ENCODE assay signal across 7 cellular contexts in genomic region chr12:120196817-120197541, GRCh38. TPM values are rescaled to one million over a fixed set of nuclear protein-coding genes. Genes with fewer than 3 reads are reported as not detected.
DNase-seq lines count a peak whose midpoint lies in the region; ATAC-seq and TF ChIP-seq lines count a peak whose summit lies in the region.
"Not testable (repeated sequence)": the region's sequence is repeated elsewhere in the genome, so short reads cannot be mapped to it uniquely, and the experiment has no call there.

No MANE protein-coding gene starts in this region.

- POLR2A ChIA-PET in OCI-LY7 (lab: Charles Lee) = interaction anchor here (0.6 to 1.3 kb wide), 8 partner anchors 8 to 94 kb away, joined by 3 to 5 read pairs (median 4); partner anchors contain the start of genes RAB35 and RNU4-2
- POLR2A ChIA-PET in activated CD4-positive, alpha-beta T cell treated with anti-CD3 and anti-CD28 coated beads for 36 hours (lab: Charles Lee) = interaction anchor here (0.6 to 3.6 kb wide), 6 partner anchors 65 to 944 kb away, joined by 3 to 42 read pairs (median 4); partner anchors contain the start of genes BICDL1, RNU4-1 and RNU4-2

- H3K27me3 ChIP-seq in DOHH2 (ENCODE audit: control insufficient read depth, low read length); HUES48 (ENCODE audit: control insufficient read depth, insufficient read depth, low read length): not testable (repeated sequence)

- H4K20me1 ChIP-seq in DOHH2 (ENCODE audit: control insufficient read depth, insufficient read depth, low read depth, low read length) = peaks cover 18% of the 10 kb centered on the region
- peaks cover 27% of the 10 kb centered on the region for H4K20me1 ChIP-seq in OCI-LY7 (ENCODE audit: insufficient read depth, low read length)

- CTCF ChIA-PET in OCI-LY7 (lab: Charles Lee; ENCODE audit: unreplicated experiment) = not testable (repeated sequence)
- CTCF ChIA-PET in activated CD4-positive, alpha-beta T cell treated with anti-CD3 and anti-CD28 coated beads for 36 hours (lab: Charles Lee) = interaction anchor here (1.0 to 2.3 kb wide), 3 partner anchors 31 to 273 kb away, joined by 3 to 7 read pairs (median 5); partner anchors contain the start of gene SRSF9

- not testable (repeated sequence) for H3K9me2 ChIP-seq in DOHH2 (replicated peaks; ENCODE audit: control insufficient read depth, low read length); OCI-LY7 (ENCODE audit: insufficient read depth, low read length)

- peaks cover 55% of the 10 kb centered on the region for H3K36me3 Mint-ChIP-seq in activated CD4-positive, alpha-beta T cell treated with anti-CD3 and anti-CD28 coated beads for 36 hours (ENCODE audit: low read depth)
- H3K36me3 Mint-ChIP-seq in activated naive CD4-positive, alpha-beta T cell treated with anti-CD3 and anti-CD28 coated beads, Interleukin-2, amount 50 U/mL, for 24 hours = peaks cover 44% of the 10 kb centered on the region
- H3K36me3 Mint-ChIP-seq in nephron progenitor cell (ENCODE audit: low read depth) = peaks cover 30% of the 10 kb centered on the region

- intact Hi-C loops in OCI-LY7 (cut with micrococcal nuclease; ENCODE audit: unreplicated experiment) = not testable (repeated sequence)
- intact Hi-C loops in activated CD4-positive, alpha-beta T cell treated with anti-CD3 and anti-CD28 coated beads for 36 hours (cut with DNase I, micrococcal nuclease) = loop anchor here in 1 of 2 experiments (10.0 kb wide), 1 partner anchor 1598 kb away; the partner anchor contains the start of gene RHOF

- H3K9me3 ChIP-seq in DOHH2 (ENCODE audit: control insufficient read depth, insufficient read depth, low read length); HUES48 (ENCODE audit: control insufficient read depth, insufficient read depth, low read length); OCI-LY7 (ENCODE audit: low read length): not testable (repeated sequence)

- peaks cover 67% of the 10 kb centered on the region for H3K4me1 ChIP-seq in DOHH2 (ENCODE audit: control insufficient read depth, low read length)
- H3K4me1 ChIP-seq in HUES48 (ENCODE audit: control insufficient read depth, insufficient read depth, low read length) = peaks cover 11% of the 10 kb centered on the region; the same call in 1 of the 2 replicates
- H3K4me1 ChIP-seq in OCI-LY7 (ENCODE audit: insufficient read depth, low read length, poor library complexity, severe bottlenecking) = peaks cover 63% of the 10 kb centered on the region

- H3K27me3 Mint-ChIP-seq in activated CD4-positive, alpha-beta T cell treated with anti-CD3 and anti-CD28 coated beads for 36 hours; activated naive CD4-positive, alpha-beta T cell treated with anti-CD3 and anti-CD28 coated beads, Interleukin-2, amount 50 U/mL, for 24 hours; nephron progenitor cell (ENCODE audit: low read depth, poor library complexity): not testable (repeated sequence)

- peak overlapping the region; percentile 98 for H3K4me3 Mint-ChIP-seq in activated CD4-positive, alpha-beta T cell treated with anti-CD3 and anti-CD28 coated beads for 36 hours
- peak overlapping the region; percentile 98 for H3K4me3 Mint-ChIP-seq in activated naive CD4-positive, alpha-beta T cell treated with anti-CD3 and anti-CD28 coated beads, Interleukin-2, amount 50 U/mL, for 24 hours
- H3K4me3 Mint-ChIP-seq in nephron progenitor cell = peak overlapping the region; percentile 39

- H3K4me3 ChIP-seq in DOHH2 (ENCODE audit: low read length) = peak overlapping the region; percentile 91
- not testable (repeated sequence) for H3K4me3 ChIP-seq in HUES48 (ENCODE audit: low read depth, low read length)
- H3K4me3 ChIP-seq in OCI-LY7 (ENCODE audit: low read depth, low read length, poor library complexity, severe bottlenecking) = peak overlapping the region; percentile 90

- H3K4me2 ChIP-seq in DOHH2 (ENCODE audit: low read length) (peak overlapping the region; percentile 99), OCI-LY7 (ENCODE audit: low read length) (peak overlapping the region; percentile 92)

- DNase-seq in OCI-LY7 (ENCODE audit: low spot score); activated CD4-positive, alpha-beta T cell treated with anti-CD3 and anti-CD28 coated beads for 36 hours; epithelial cell of prostate (ENCODE audit: low read depth, low spot score); nephron progenitor cell: not testable (repeated sequence)

- H3K9me3 Mint-ChIP-seq in activated CD4-positive, alpha-beta T cell treated with anti-CD3 and anti-CD28 coated beads for 36 hours (ENCODE audit: low read depth); activated naive CD4-positive, alpha-beta T cell treated with anti-CD3 and anti-CD28 coated beads, Interleukin-2, amount 50 U/mL, for 24 hours; nephron progenitor cell: not testable (repeated sequence)

- H3K9ac ChIP-seq in HUES48 (ENCODE audit: low read depth, low read length) = not testable (repeated sequence)

- peaks cover 67% of the 10 kb centered on the region for H3K36me3 ChIP-seq in DOHH2 (ENCODE audit: control insufficient read depth, low read length)
- peaks cover 48% of the 10 kb centered on the region for H3K36me3 ChIP-seq in HUES48 (ENCODE audit: control insufficient read depth, insufficient read depth, low read length)
- peaks cover 64% of the 10 kb centered on the region for H3K36me3 ChIP-seq in OCI-LY7 (ENCODE audit: insufficient read depth, low read length)

- peaks cover 44% of the 10 kb centered on the region for H3K4me1 Mint-ChIP-seq in activated CD4-positive, alpha-beta T cell treated with anti-CD3 and anti-CD28 coated beads for 36 hours
- peaks cover 45% of the 10 kb centered on the region for H3K4me1 Mint-ChIP-seq in activated naive CD4-positive, alpha-beta T cell treated with anti-CD3 and anti-CD28 coated beads, Interleukin-2, amount 50 U/mL, for 24 hours
- peaks cover 50% of the 10 kb centered on the region for H3K4me1 Mint-ChIP-seq in nephron progenitor cell

- ATAC-seq in activated CD4-positive, alpha-beta T cell treated with anti-CD3 and anti-CD28 coated beads for 36 hours = not testable (repeated sequence)

- not testable (repeated sequence) for TF ChIP-seq CTCF in DOHH2 (IDR thresholded peaks at IDR 0.05; ENCODE audit: low read depth, low read length, poor library complexity, severe bottlenecking); OCI-LY7 (conservative IDR thresholded peaks at IDR 0.05; ENCODE audit: low read length); nephron progenitor cell (IDR thresholded peaks at IDR 0.05)

- H3F3A ChIP-seq in DOHH2 (ENCODE audit: control insufficient read depth, insufficient read depth) = peaks cover 60% of the 10 kb centered on the region

- not testable (repeated sequence) for BruUV-seq in OCI-LY7 (replicated peaks; lab: Mats Ljungman, UMichigan)

- peaks cover 90% of the 10 kb centered on the region for H3K79me2 ChIP-seq in DOHH2 (ENCODE audit: control insufficient read depth, low read length)
- H3K79me2 ChIP-seq in OCI-LY7 (ENCODE audit: insufficient read depth, low read depth, low read length) = peaks cover 86% of the 10 kb centered on the region

- not testable (repeated sequence) for H2AFZ ChIP-seq in OCI-LY7 (ENCODE audit: low read length)

- H3K27ac ChIP-seq in DOHH2 (ENCODE audit: low read depth, low read length) (peak overlapping the region; percentile 84), HUES48 (ENCODE audit: low read depth, low read length) (peak overlapping the region; percentile 34), OCI-LY7 (ENCODE audit: low read depth, low read length, poor library complexity, severe bottlenecking) (peak overlapping the region; percentile 95), epithelial cell of prostate (peak overlapping the region; percentile 94)

- H3K27ac Mint-ChIP-seq in activated CD4-positive, alpha-beta T cell treated with anti-CD3 and anti-CD28 coated beads for 36 hours = peak overlapping the region; percentile 69
- peak overlapping the region; percentile 84 for H3K27ac Mint-ChIP-seq in activated naive CD4-positive, alpha-beta T cell treated with anti-CD3 and anti-CD28 coated beads, Interleukin-2, amount 50 U/mL, for 24 hours
- peak overlapping the region; percentile 93 for H3K27ac Mint-ChIP-seq in nephron progenitor cell

RNA-seq across cellular contexts. Expression of gene GCN1, which starts 2.5 kb away (rescaled TPM):
- 217 and 224 TPM in 2 replicates for total RNA-seq in OCI-LY7 (2014; rRNA removed; shearing (Covaris generic))
- total RNA-seq in OCI-LY7 (2022) = 290 and 343 TPM in 2 replicates
- 100 to 1,000 TPM; 125 to 139 TPM for total RNA-seq in activated CD4-positive, alpha-beta T cell treated with anti-CD3 and anti-CD28 coated beads for 36 hours

RNA-seq across cellular contexts. Expression of gene RPLP0, which starts 3.9 kb away (rescaled TPM):
- total RNA-seq in OCI-LY7 (2014; rRNA removed; shearing (Covaris generic)) = 5,868 and 6,057 TPM in 2 replicates
- total RNA-seq in OCI-LY7 (2022) = 2,996 and 3,206 TPM in 2 replicates
- total RNA-seq in activated CD4-positive, alpha-beta T cell treated with anti-CD3 and anti-CD28 coated beads for 36 hours = 1,000 to 10,000 TPM; 3,424 to 4,221 TPM

Comparison
In these comparisons a context has a peak if more than half of its experiments do, and no peak if none do; other contexts are left out.
1. H3K27ac ChIP-seq: peak in every context shown above with its lines; median percentile 95 in OCI-LY7; 94 in epithelial cell of prostate; 84 in DOHH2; 34 in HUES48.
2. H3K4me3 Mint-ChIP-seq: peak in every context shown above with its lines; median percentile 98 in activated CD4-positive, alpha-beta T cell treated with anti-CD3 and anti-CD28 coated beads for 36 hours; 98 in activated naive CD4-positive, alpha-beta T cell treated with anti-CD3 and anti-CD28 coated beads, Interleukin-2, amount 50 U/mL, for 24 hours; 39 in nephron progenitor cell.